ENCODE assay signal across 11 cellular contexts in the genomic region with DNA sequence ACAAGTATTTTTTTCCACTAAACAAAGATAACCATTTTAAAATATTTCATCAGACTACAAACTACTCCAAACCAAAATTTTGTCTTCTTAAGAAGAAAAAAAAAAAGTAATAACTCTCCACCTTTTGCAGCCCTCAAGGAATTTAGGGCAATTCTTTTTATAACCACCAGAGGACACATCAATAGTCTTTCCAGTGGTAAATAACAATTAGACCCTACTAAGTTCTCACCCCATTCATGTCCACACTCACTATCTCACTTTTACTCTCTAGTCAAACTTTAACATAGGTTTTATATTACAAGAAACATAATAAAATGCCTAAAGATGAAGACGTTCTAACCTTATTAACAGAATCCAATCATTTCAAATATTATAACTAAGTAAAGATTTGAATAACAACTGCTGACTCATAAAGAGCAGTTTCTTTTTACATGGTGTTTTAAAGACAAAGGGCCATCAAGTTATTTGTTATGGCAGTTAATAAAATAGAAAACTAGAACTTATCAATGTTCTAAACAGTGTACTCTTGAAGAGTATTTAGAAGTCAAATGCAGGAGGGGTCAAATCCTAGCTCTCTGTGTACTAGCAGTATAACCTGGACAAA. TPM values are rescaled to one million over a fixed set of nuclear protein-coding genes. Genes with fewer than 3 reads are reported as not detected.
A peak's percentile ranks its signal among the peaks of the same experiment; 100 is the strongest.
DNase-seq lines count a peak whose midpoint lies in the region; ATAC-seq, FAIRE-seq and TF ChIP-seq lines count a peak whose summit lies in the region.
"Had no signal": no experiment of that assay in that cellular context is flagged by ENCODE, and none has a peak within 500 bp of the region (broad histone marks: within the 10 kb centered on the region; RNA-seq: fewer than 3 reads in every experiment).

No MANE protein-coding gene starts in this region.

- H3K27ac ChIP-seq in OCI-LY7 (ENCODE audit: low read depth, low read length, poor library complexity, severe bottlenecking) (no peak overlapping the region), osteoblast (ENCODE audit: low read depth, low read length) (no peak overlapping the region), vagina (no peak overlapping the region)
- H3K27ac ChIP-seq: gastroesophageal sphincter, neutrophil had no signal

- no peaks in the 10 kb centered on the region for H3K27me3 ChIP-seq in osteoblast (ENCODE audit: insufficient read depth, low read length)
- no peaks in the 10 kb centered on the region for H3K27me3 ChIP-seq in vagina
- H3K27me3 ChIP-seq: gastroesophageal sphincter had no signal

- no peak for FAIRE-seq in GM12892 (lab: Jason Lieb, UNC)

- ATAC-seq in GM18907 (IDR thresholded peaks at IDR 0.05; ENCODE audit: unreplicated experiment), result peak; percentile 56
- peak; percentile 58 for ATAC-seq in HG02623 (IDR thresholded peaks at IDR 0.05; ENCODE audit: unreplicated experiment)
- no peak for ATAC-seq in GM19397 (IDR thresholded peaks at IDR 0.05; ENCODE audit: unreplicated experiment)
- ATAC-seq: gastroesophageal sphincter had no signal

- BruUV-seq in OCI-LY7 (replicated peaks; lab: Mats Ljungman, UMichigan), result no TSS peak

- CTCF ChIA-PET in OCI-LY7 (lab: Charles Lee; ENCODE audit: unreplicated experiment), result no interaction called here

- TF ChIP-seq CTCF in OCI-LY7 (conservative IDR thresholded peaks at IDR 0.05; ENCODE audit: low read length) (peak; percentile 62), osteoblast (IDR thresholded peaks at IDR 0.05; ENCODE audit: extremely low read depth, low read depth, low read length) (peak; percentile 27), vagina (IDR thresholded peaks at IDR 0.05) (no peak)

- POLR2A ChIA-PET in OCI-LY7 (lab: Charles Lee), result interaction anchor here (1.3 kb wide), 1 partner anchor 14 kb away, joined by 3 read pairs; no protein-coding TSS in a partner anchor

- H3K79me2 ChIP-seq in OCI-LY7 (ENCODE audit: insufficient read depth, low read depth, low read length) (no peaks in the 10 kb centered on the region), osteoblast (ENCODE audit: insufficient read depth, low read length) (no peaks in the 10 kb centered on the region)

- no peak overlapping the region for H3K4me2 ChIP-seq in OCI-LY7 (ENCODE audit: low read length)
- H3K4me2 ChIP-seq in osteoblast (ENCODE audit: insufficient read depth, low read length), result no peak overlapping the region

- DNase-seq in OCI-LY7 (ENCODE audit: low spot score) (no peak), osteoblast (ENCODE audit: insufficient read length, low spot score, missing footprints) (no peak), vagina (ENCODE audit: extremely low spot score in 2 of 2) (no peak), GM12892 (ENCODE audit: insufficient read length) (no peak)
- DNase-seq: activated gamma-delta T cell, T-helper 1 cell had no signal

- H3K4me3 ChIP-seq in OCI-LY7 (ENCODE audit: low read depth, low read length, poor library complexity, severe bottlenecking) (no peak overlapping the region), osteoblast (ENCODE audit: insufficient read depth, low read length) (no peak overlapping the region), vagina (no peak overlapping the region)
- H3K4me3 ChIP-seq: gastroesophageal sphincter had no signal

- H3K4me1 ChIP-seq in OCI-LY7 (ENCODE audit: insufficient read depth, low read length, poor library complexity, severe bottlenecking) (no peaks in the 10 kb centered on the region), osteoblast (ENCODE audit: insufficient read depth, low read length) (no peaks in the 10 kb centered on the region), vagina (no peaks in the 10 kb centered on the region)
- H3K4me1 ChIP-seq: gastroesophageal sphincter had no signal

- no peaks in the 10 kb centered on the region for H3K9me2 ChIP-seq in OCI-LY7 (ENCODE audit: insufficient read depth, low read length)

- intact Hi-C loops in OCI-LY7 (cut with micrococcal nuclease; ENCODE audit: unreplicated experiment) (no loop called here), vagina (cut with DNase I) (loop anchor here (5.0 kb wide), 1 partner anchor 431 kb away; no protein-coding TSS in a partner anchor)

- TF ChIP-seq POLR2A in vagina (IDR thresholded peaks at IDR 0.05) (no peak), GM12892 (IDR thresholded peaks at IDR 0.05; ENCODE audit: low read depth, low read length) (no peak)

- H3K36me3 ChIP-seq in OCI-LY7 (ENCODE audit: insufficient read depth, low read length) (no peaks in the 10 kb centered on the region), osteoblast (ENCODE audit: insufficient read depth, low read length) (no peaks in the 10 kb centered on the region), vagina (no peaks in the 10 kb centered on the region)
- H3K36me3 ChIP-seq: gastroesophageal sphincter, neutrophil had no signal

- H2AFZ ChIP-seq in OCI-LY7 (ENCODE audit: low read length) (no peak overlapping the region), osteoblast (ENCODE audit: low read length) (no peak overlapping the region)

- no peaks in the 10 kb centered on the region for H4K20me1 ChIP-seq in OCI-LY7 (ENCODE audit: insufficient read depth, low read length)
- no peaks in the 10 kb centered on the region for H4K20me1 ChIP-seq in osteoblast (ENCODE audit: insufficient read depth, low read length)

- H3K9me3 ChIP-seq in OCI-LY7 (ENCODE audit: low read length) (no peaks in the 10 kb centered on the region), osteoblast (ENCODE audit: low read depth, low read length) (no peaks in the 10 kb centered on the region), vagina (no peaks in the 10 kb centered on the region)
- H3K9me3 ChIP-seq: gastroesophageal sphincter, neutrophil had no signal

RNA-seq across cellular contexts. Expression of gene CCDC39, which starts 33.0 kb away (rescaled TPM):
- total RNA-seq in OCI-LY7 (2014; rRNA removed; shearing (Covaris generic)), result 0.03 TPM in 1 of 2 replicates, not detected in the other
- total RNA-seq in OCI-LY7 (2022) (not detected in 2 replicates), osteoblast (not detected in 2 replicates), vagina (not detected)
- polyA plus RNA-seq in GM12892 (2012; ENCODE audit: missing spikeins), result not detected
- total RNA-seq: gastroesophageal sphincter had no signal

RNA-seq across cellular contexts. Expression of gene TTC14, which starts 44.3 kb away (rescaled TPM):
- 40.6 and 52.4 TPM in 2 replicates for total RNA-seq in OCI-LY7 (2014; rRNA removed; shearing (Covaris generic))
- total RNA-seq in OCI-LY7 (2022), result 72.9 and 78.3 TPM in 2 replicates
- total RNA-seq in osteoblast, result 43.3 and 53.2 TPM in 2 replicates
- total RNA-seq in vagina, result 60.4 TPM
- polyA plus RNA-seq in GM12892 (2012; ENCODE audit: missing spikeins), result 27.7 TPM

Comparison
In these comparisons a context has a peak if more than half of its experiments do, and no peak if none do; other contexts are left out.
1. CTCF ChIP-seq: peak in OCI-LY7 (single experiment) and osteoblast (single experiment); none in vagina (0 of 3).